Comparison of ENCODE assay signal across 18 cellular contexts in genomic region chr17:76781056-76781982, GRCh38. TPM values are rescaled to one million over a fixed set of nuclear protein-coding genes. Genes with fewer than 3 reads are reported as not detected.
DNase-seq lines count a peak whose midpoint lies in the region; ATAC-seq, FAIRE-seq and TF ChIP-seq lines count a peak whose summit lies in the region.
"Had no signal": no experiment of that assay in that cellular context is flagged by ENCODE, and none has a peak within 500 bp of the region (broad histone marks: within the 10 kb centered on the region; RNA-seq: fewer than 3 reads in every experiment).

No MANE protein-coding gene starts in this region.

- no peak overlapping the region for H3K9ac ChIP-seq in HepG2 (ENCODE audit: insufficient read depth, low read depth, low read length)

- no peaks in the 10 kb centered on the region for H3K79me2 ChIP-seq in HepG2 (ENCODE audit: insufficient read depth, low read length)

- H3K9me3 ChIP-seq in HepG2 (ENCODE audit: low read length) (no peaks in the 10 kb centered on the region), right lobe of liver (no peaks in the 10 kb centered on the region)
- H3K9me3 ChIP-seq: heart right ventricle, upper lobe of right lung had no signal

- CTCF ChIA-PET in HepG2 (lab: Yijun Ruan, JAX; ENCODE audit: low intra/inter-chr PET ratio, low total read pairs) = no interaction called here

- H3K4me1 ChIP-seq in HepG2 (ENCODE audit: insufficient read depth, low read length) = no peaks in the 10 kb centered on the region
- no peaks in the 10 kb centered on the region for H3K4me1 ChIP-seq in right lobe of liver
- H3K4me1 ChIP-seq: heart right ventricle, upper lobe of right lung had no signal

- H3K4me3 ChIP-seq in HepG2 (replicated peaks in 1 of 3; ENCODE audit: insufficient read depth in 1 of 3, low read depth in 2 of 3, low read length in 3 of 3) (no peak overlapping the region), right lobe of liver (no peak overlapping the region), NB4 (ENCODE audit: low read depth, low read length) (no peak overlapping the region), choroid plexus epithelial cell (ENCODE audit: low read depth, low read length) (no peak overlapping the region)
- H3K4me3 ChIP-seq: heart right ventricle, upper lobe of right lung had no signal

- TF ChIP-seq CTCF in HepG2 (CRISPR knock-in tag; IDR thresholded peaks at IDR 0.05) = peak; percentile 49
- no peak for TF ChIP-seq CTCF in right lobe of liver (IDR thresholded peaks at IDR 0.05)
- peak; percentile 2 for TF ChIP-seq CTCF in NB4 (IDR thresholded peaks at IDR 0.05; ENCODE audit: low read depth, low read length)
- peak; percentile 47 for TF ChIP-seq CTCF in choroid plexus epithelial cell (conservative IDR thresholded peaks at IDR 0.05; ENCODE audit: low read depth, low read length)

- FAIRE-seq in HepG2 (lab: Jason Lieb, UNC) = peak; percentile 26

- TF ChIP-seq POLR2A in HepG2 (IDR thresholded peaks at IDR 0.05; ENCODE audit: insufficient read depth in 1 of 2, low read depth in 2 of 2, low read length in 2 of 2) (no peak), right lobe of liver (IDR thresholded peaks at IDR 0.05) (no peak), NB4 (IDR thresholded peaks at IDR 0.05; ENCODE audit: extremely low read depth, insufficient read length) (no peak)

- H3K27ac ChIP-seq in HepG2 (ENCODE audit: extremely low read length, insufficient read depth, low read length) (no peak overlapping the region), right lobe of liver (no peak overlapping the region), caudate nucleus (ENCODE audit: low read depth, low read length) (no peak overlapping the region)
- H3K27ac ChIP-seq: epithelial cell of prostate, heart right ventricle, upper lobe of right lung had no signal

- 95% methylated on average over 12 of the region's 12 CpGs for WGBS in HepG2 (ENCODE audit: low lambda C conversion rate)
- 84% methylated on average over 7 of the region's 12 CpGs for WGBS in right lobe of liver (ENCODE audit: insufficient coverage, low coverage, low lambda C conversion rate, missing lambda C conversion rate)

- no peak overlapping the region for H2AFZ ChIP-seq in HepG2 (ENCODE audit: low read length)

- intact Hi-C loops in HepG2 (cut with micrococcal nuclease; ENCODE audit: unreplicated experiment) (loop anchor here (1.0 kb wide), 1 partner anchor 54 kb away; no protein-coding TSS in a partner anchor), right lobe of liver (cut with DNase I) (no loop called here)

- H3K27me3 ChIP-seq in HepG2 (ENCODE audit: control insufficient read depth in 1 of 2, insufficient read depth in 2 of 2, low read length in 2 of 2) = no peaks in the 10 kb centered on the region; a peak in 1 of 5 replicates
- H3K27me3 ChIP-seq in right lobe of liver = no peaks in the 10 kb centered on the region
- H3K27me3 ChIP-seq: heart right ventricle, upper lobe of right lung had no signal

- H3K36me3 ChIP-seq in HepG2 (replicated peaks in 1 of 2; ENCODE audit: control insufficient read depth in 1 of 2, insufficient read depth in 2 of 2, low read length in 2 of 2) = peaks cover 12 to 29% of the 10 kb centered on the region in 2 experiments
- peaks cover 0 to 29% (median 4%) of the 10 kb centered on the region in 4 donors for H3K36me3 ChIP-seq in right lobe of liver

- POLR2A ChIA-PET in HepG2 (lab: Yijun Ruan, JAX) = no interaction called here

- ATAC-seq in HepG2 (peak; percentile 53), right lobe of liver (no peak), GM21423 (IDR thresholded peaks at IDR 0.05; ENCODE audit: unreplicated experiment) (no peak), GM18517 (IDR thresholded peaks at IDR 0.05; ENCODE audit: unreplicated experiment) (no peak)
- ATAC-seq: left cardiac atrium; stimulated activated effector memory CD8-positive, alpha-beta T cell treated with anti-CD3 and anti-CD28 coated beads, Interleukin-12 subunit alpha, Interleukin-12 subunit beta, amount 100 ng/mL, for 72 hours; upper lobe of right lung had no signal

- in situ Hi-C loops in HepG2 (cut with HindIII; ENCODE audit: extremely low pct_ligation_motif_present, low pct_unique_long_range_greater_than_20kb) = no loop called here

- 0 out of 2 replicates have a peak, but pooled peaks have one; percentile 27 for TF ChIP-seq RAD21 in HepG2 (CRISPR knock-in tag; IDR thresholded peaks at IDR 0.05)

- no peak overlapping the region for H3K4me2 ChIP-seq in HepG2 (ENCODE audit: low read depth, low read length)

- BruUV-seq in HepG2 (replicated peaks; lab: Mats Ljungman, UMichigan) = no TSS peak

- no peaks in the 10 kb centered on the region for H4K20me1 ChIP-seq in HepG2 (ENCODE audit: insufficient read depth, low read length)

- no peak for TF ChIP-seq EP300 in HepG2 (IDR thresholded peaks at IDR 0.05; ENCODE audit: low read depth in 2 of 2, low read length in 2 of 2)
- TF ChIP-seq EP300 in HepG2 (CRISPR knock-in tag; IDR thresholded peaks at IDR 0.05; ENCODE audit: borderline replicate concordance) = no peak

- DNase-seq in HepG2 (ENCODE audit: low spot score) (no peak), right lobe of liver (no peak), NB4 (ENCODE audit: low read depth) (peak; percentile 10), choroid plexus epithelial cell (ENCODE audit: low read depth) (peak; percentile 23), caudate nucleus (lab: John Stamatoyannopoulos, UW) (no peak)
- DNase-seq in stimulated activated CD4-positive, alpha-beta T cell treated with anti-CD3 and anti-CD28 coated beads, Interleukin-2, amount 100 ng/mL, for 48 hours = no peak
- DNase-seq: activated effector memory CD4-positive, alpha-beta T cell treated with anti-CD3 and anti-CD28 coated beads, Interleukin-2, amount 50 U/mL, for 16 hours; DMS79; heart right ventricle; left cardiac atrium; naive B cell; NCI-H345; stimulated activated CD4-positive, alpha-beta T cell treated with anti-CD3 and anti-CD28 coated beads, Interleukin-4, amount 100 ng/mL, for 24 hours; upper lobe of right lung had no signal

RNA-seq across cellular contexts. Expression of gene MFSD11, which starts 43.4 kb away (rescaled TPM):
- 19.4 and 36.3 TPM in 2 replicates for total RNA-seq in HepG2 (2016; rRNA removed; fragmentation: Illumina TruSeq; extraction: Trizol)
- total RNA-seq in HepG2 (2016; cell fraction: cytosol; rRNA removed; fragmentation: Illumina TruSeq; extraction: Trizol; ENCODE audit: low read depth) = 19.7 and 21.0 TPM in 2 replicates
- 17.3 and 35.0 TPM in 2 replicates for total RNA-seq in HepG2 (2016; cell fraction: insoluble cytoplasmic fraction; rRNA removed; fragmentation: Illumina TruSeq; extraction: Trizol)
- 17.5 and 20.2 TPM in 2 replicates for total RNA-seq in HepG2 (2016; cell fraction: membrane; rRNA removed; fragmentation: Illumina TruSeq; extraction: Trizol)
- 39.1 and 44.6 TPM in 2 replicates for total RNA-seq in HepG2 (2016; cell fraction: nucleus; rRNA removed; fragmentation: Illumina TruSeq; extraction: Trizol)
- polyA plus RNA-seq in HepG2 (2011; rRNA removed) = 25.2 and 26.1 TPM in 2 replicates
- 11.6 and 16.0 TPM in 2 replicates for polyA plus RNA-seq in HepG2 (2011; cell fraction: cytosol; rRNA removed)
- polyA plus RNA-seq in HepG2 (2011; cell fraction: nucleus; rRNA removed) = 59.2 and 64.8 TPM in 2 replicates
- polyA plus RNA-seq in HepG2 (2012) = 20.4 and 24.1 TPM in 2 replicates
- polyA plus RNA-seq in HepG2 (2016; cell fraction: cytosol; fragmentation: Illumina TruSeq; extraction: Trizol; ENCODE audit: low read depth) = 5.8 and 6.2 TPM in 2 replicates
- polyA plus RNA-seq in HepG2 (2016; cell fraction: insoluble cytoplasmic fraction; fragmentation: Illumina TruSeq; extraction: Trizol; ENCODE audit: low read depth) = 13.0 and 15.6 TPM in 2 replicates
- 9.2 and 11.8 TPM in 2 replicates for polyA plus RNA-seq in HepG2 (2016; cell fraction: membrane; fragmentation: Illumina TruSeq; extraction: Trizol; ENCODE audit: low read depth)
- polyA plus RNA-seq in HepG2 (2016; cell fraction: nucleus; fragmentation: Illumina TruSeq; extraction: Trizol; ENCODE audit: insufficient read depth, low read depth) = 60.1 and 68.2 TPM in 2 replicates
- 33.4 and 39.8 TPM in 2 replicates for polyA minus RNA-seq in HepG2 (2011; rRNA and poly(A)+ RNA removed; ENCODE audit: low replicate concordance)
- 12.8 and 16.1 TPM in 2 replicates for polyA minus RNA-seq in HepG2 (2011; cell fraction: cytosol; rRNA and poly(A)+ RNA removed)
- 36.3 and 51.1 TPM in 2 replicates for polyA minus RNA-seq in HepG2 (2011; cell fraction: nucleus; rRNA and poly(A)+ RNA removed)
- total RNA-seq in right lobe of liver = 10 to 100 TPM in 5 of 6 experiments, 1 to 10 TPM in 1; 8.5 to 16.3 (median 15.3) TPM

RNA-seq across cellular contexts. Expression of gene SRSF2, which starts 44.2 kb away (rescaled TPM):
- total RNA-seq in HepG2 (2016; rRNA removed; fragmentation: Illumina TruSeq; extraction: Trizol) = 249 and 319 TPM in 2 replicates
- total RNA-seq in HepG2 (2016; cell fraction: cytosol; rRNA removed; fragmentation: Illumina TruSeq; extraction: Trizol; ENCODE audit: low read depth) = 103 and 114 TPM in 2 replicates
- 260 and 312 TPM in 2 replicates for total RNA-seq in HepG2 (2016; cell fraction: insoluble cytoplasmic fraction; rRNA removed; fragmentation: Illumina TruSeq; extraction: Trizol)
- total RNA-seq in HepG2 (2016; cell fraction: membrane; rRNA removed; fragmentation: Illumina TruSeq; extraction: Trizol) = 135 and 140 TPM in 2 replicates
- 349 and 418 TPM in 2 replicates for total RNA-seq in HepG2 (2016; cell fraction: nucleus; rRNA removed; fragmentation: Illumina TruSeq; extraction: Trizol)
- polyA plus RNA-seq in HepG2 (2011; rRNA removed) = 306 and 308 TPM in 2 replicates
- polyA plus RNA-seq in HepG2 (2011; cell fraction: cytosol; rRNA removed) = 103 and 169 TPM in 2 replicates
- 1,720 and 2,373 TPM in 2 replicates for polyA plus RNA-seq in HepG2 (2011; cell fraction: nucleus; rRNA removed)
- 214 and 282 TPM in 2 replicates for polyA plus RNA-seq in HepG2 (2012)
- polyA plus RNA-seq in HepG2 (2016; cell fraction: cytosol; fragmentation: Illumina TruSeq; extraction: Trizol; ENCODE audit: low read depth) = 77.5 and 85.0 TPM in 2 replicates
- 376 and 395 TPM in 2 replicates for polyA plus RNA-seq in HepG2 (2016; cell fraction: insoluble cytoplasmic fraction; fragmentation: Illumina TruSeq; extraction: Trizol; ENCODE audit: low read depth)
- polyA plus RNA-seq in HepG2 (2016; cell fraction: membrane; fragmentation: Illumina TruSeq; extraction: Trizol; ENCODE audit: low read depth) = 116 and 123 TPM in 2 replicates
- 776 and 819 TPM in 2 replicates for polyA plus RNA-seq in HepG2 (2016; cell fraction: nucleus; fragmentation: Illumina TruSeq; extraction: Trizol; ENCODE audit: insufficient read depth, low read depth)
- 243 and 377 TPM in 2 replicates for polyA minus RNA-seq in HepG2 (2011; rRNA and poly(A)+ RNA removed; ENCODE audit: low replicate concordance)
- 59.7 and 82.4 TPM in 2 replicates for polyA minus RNA-seq in HepG2 (2011; cell fraction: cytosol; rRNA and poly(A)+ RNA removed)
- polyA minus RNA-seq in HepG2 (2011; cell fraction: nucleus; rRNA and poly(A)+ RNA removed) = 526 and 551 TPM in 2 replicates
- total RNA-seq in right lobe of liver = 100 to 1,000 TPM in 1 of 6 experiments, 10 to 100 TPM in 5; 62.4 to 106 (median 86.0) TPM

RNA-seq across cellular contexts. Expression of gene METTL23, which starts 54.7 kb away (rescaled TPM):
- total RNA-seq in HepG2 (2016; rRNA removed; fragmentation: Illumina TruSeq; extraction: Trizol) (39.7 and 39.9 TPM in 2 replicates), right lobe of liver (10 to 100 TPM; 16.0 to 25.0 (median 18.7) TPM)
- 13.8 and 15.1 TPM in 2 replicates for total RNA-seq in HepG2 (2016; cell fraction: cytosol; rRNA removed; fragmentation: Illumina TruSeq; extraction: Trizol; ENCODE audit: low read depth)
- total RNA-seq in HepG2 (2016; cell fraction: insoluble cytoplasmic fraction; rRNA removed; fragmentation: Illumina TruSeq; extraction: Trizol) = 40.1 and 40.8 TPM in 2 replicates
- 23.4 and 26.9 TPM in 2 replicates for total RNA-seq in HepG2 (2016; cell fraction: membrane; rRNA removed; fragmentation: Illumina TruSeq; extraction: Trizol)
- 28.8 and 32.4 TPM in 2 replicates for total RNA-seq in HepG2 (2016; cell fraction: nucleus; rRNA removed; fragmentation: Illumina TruSeq; extraction: Trizol)
- polyA plus RNA-seq in HepG2 (2011; rRNA removed) = 85.4 and 104 TPM in 2 replicates
- polyA plus RNA-seq in HepG2 (2011; cell fraction: cytosol; rRNA removed) = 54.2 and 65.9 TPM in 2 replicates
- 68.9 and 70.3 TPM in 2 replicates for polyA plus RNA-seq in HepG2 (2011; cell fraction: nucleus; rRNA removed)
- polyA plus RNA-seq in HepG2 (2012) = 49.3 and 49.6 TPM in 2 replicates
- polyA plus RNA-seq in HepG2 (2016; cell fraction: cytosol; fragmentation: Illumina TruSeq; extraction: Trizol; ENCODE audit: low read depth) = 16.6 and 18.6 TPM in 2 replicates
- 45.5 and 51.2 TPM in 2 replicates for polyA plus RNA-seq in HepG2 (2016; cell fraction: insoluble cytoplasmic fraction; fragmentation: Illumina TruSeq; extraction: Trizol; ENCODE audit: low read depth)
- polyA plus RNA-seq in HepG2 (2016; cell fraction: membrane; fragmentation: Illumina TruSeq; extraction: Trizol; ENCODE audit: low read depth) = 22.2 and 23.6 TPM in 2 replicates
- 60.8 and 67.8 TPM in 2 replicates for polyA plus RNA-seq in HepG2 (2016; cell fraction: nucleus; fragmentation: Illumina TruSeq; extraction: Trizol; ENCODE audit: insufficient read depth, low read depth)
- 23.4 and 37.2 TPM in 2 replicates for polyA minus RNA-seq in HepG2 (2011; rRNA and poly(A)+ RNA removed; ENCODE audit: low replicate concordance)
- 17.2 and 17.6 TPM in 2 replicates for polyA minus RNA-seq in HepG2 (2011; cell fraction: cytosol; rRNA and poly(A)+ RNA removed)
- 17.6 and 22.6 TPM in 2 replicates for polyA minus RNA-seq in HepG2 (2011; cell fraction: nucleus; rRNA and poly(A)+ RNA removed)

RNA-seq across cellular contexts. Expression of gene JMJD6, which starts 54.9 kb away (rescaled TPM):
- 41.0 and 49.1 TPM in 2 replicates for total RNA-seq in HepG2 (2016; rRNA removed; fragmentation: Illumina TruSeq; extraction: Trizol)
- total RNA-seq in HepG2 (2016; cell fraction: cytosol; rRNA removed; fragmentation: Illumina TruSeq; extraction: Trizol; ENCODE audit: low read depth) = 9.7 and 10.0 TPM in 2 replicates
- 41.7 and 48.0 TPM in 2 replicates for total RNA-seq in HepG2 (2016; cell fraction: insoluble cytoplasmic fraction; rRNA removed; fragmentation: Illumina TruSeq; extraction: Trizol)
- total RNA-seq in HepG2 (2016; cell fraction: membrane; rRNA removed; fragmentation: Illumina TruSeq; extraction: Trizol) = 15.3 and 17.9 TPM in 2 replicates
- 24.8 and 26.0 TPM in 2 replicates for total RNA-seq in HepG2 (2016; cell fraction: nucleus; rRNA removed; fragmentation: Illumina TruSeq; extraction: Trizol)
- polyA plus RNA-seq in HepG2 (2011; rRNA removed) = 33.6 and 36.0 TPM in 2 replicates
- 25.2 and 31.5 TPM in 2 replicates for polyA plus RNA-seq in HepG2 (2011; cell fraction: cytosol; rRNA removed)
- polyA plus RNA-seq in HepG2 (2011; cell fraction: nucleus; rRNA removed) = 43.8 and 48.7 TPM in 2 replicates
- polyA plus RNA-seq in HepG2 (2012) = 37.4 and 57.9 TPM in 2 replicates
- polyA plus RNA-seq in HepG2 (2016; cell fraction: cytosol; fragmentation: Illumina TruSeq; extraction: Trizol; ENCODE audit: low read depth) = 7.4 and 7.7 TPM in 2 replicates
- 47.9 and 48.6 TPM in 2 replicates for polyA plus RNA-seq in HepG2 (2016; cell fraction: insoluble cytoplasmic fraction; fragmentation: Illumina TruSeq; extraction: Trizol; ENCODE audit: low read depth)
- 11.8 and 11.9 TPM in 2 replicates for polyA plus RNA-seq in HepG2 (2016; cell fraction: membrane; fragmentation: Illumina TruSeq; extraction: Trizol; ENCODE audit: low read depth)
- polyA plus RNA-seq in HepG2 (2016; cell fraction: nucleus; fragmentation: Illumina TruSeq; extraction: Trizol; ENCODE audit: insufficient read depth, low read depth) = 37.6 and 45.3 TPM in 2 replicates
- 14.9 and 21.3 TPM in 2 replicates for polyA minus RNA-seq in HepG2 (2011; rRNA and poly(A)+ RNA removed; ENCODE audit: low replicate concordance)
- 13.4 and 16.7 TPM in 2 replicates for polyA minus RNA-seq in HepG2 (2011; cell fraction: cytosol; rRNA and poly(A)+ RNA removed)
- 10.3 and 15.4 TPM in 2 replicates for polyA minus RNA-seq in HepG2 (2011; cell fraction: nucleus; rRNA and poly(A)+ RNA removed)
- 10 to 100 TPM in 5 of 6 experiments, 1 to 10 TPM in 1; 10.0 to 15.8 (median 11.1) TPM for total RNA-seq in right lobe of liver

Comparison
In these comparisons a context has a peak if more than half of its experiments do, and no peak if none do; other contexts are left out.
1. CTCF ChIP-seq: peak in HepG2 (single experiment), NB4 (single experiment) and choroid plexus epithelial cell (single experiment); none in right lobe of liver (0 of 4).
2. DNase-seq: peak in NB4 (single experiment) and choroid plexus epithelial cell (single experiment); none in HepG2 (single experiment), right lobe of liver (0 of 3), caudate nucleus (0 of 61) and stimulated activated CD4-positive, alpha-beta T cell treated with anti-CD3 and anti-CD28 coated beads, Interleukin-2, amount 100 ng/mL, for 48 hours (0 of 2).